8 cellular contexts compared by ENCODE assay signal in the genomic region with DNA sequence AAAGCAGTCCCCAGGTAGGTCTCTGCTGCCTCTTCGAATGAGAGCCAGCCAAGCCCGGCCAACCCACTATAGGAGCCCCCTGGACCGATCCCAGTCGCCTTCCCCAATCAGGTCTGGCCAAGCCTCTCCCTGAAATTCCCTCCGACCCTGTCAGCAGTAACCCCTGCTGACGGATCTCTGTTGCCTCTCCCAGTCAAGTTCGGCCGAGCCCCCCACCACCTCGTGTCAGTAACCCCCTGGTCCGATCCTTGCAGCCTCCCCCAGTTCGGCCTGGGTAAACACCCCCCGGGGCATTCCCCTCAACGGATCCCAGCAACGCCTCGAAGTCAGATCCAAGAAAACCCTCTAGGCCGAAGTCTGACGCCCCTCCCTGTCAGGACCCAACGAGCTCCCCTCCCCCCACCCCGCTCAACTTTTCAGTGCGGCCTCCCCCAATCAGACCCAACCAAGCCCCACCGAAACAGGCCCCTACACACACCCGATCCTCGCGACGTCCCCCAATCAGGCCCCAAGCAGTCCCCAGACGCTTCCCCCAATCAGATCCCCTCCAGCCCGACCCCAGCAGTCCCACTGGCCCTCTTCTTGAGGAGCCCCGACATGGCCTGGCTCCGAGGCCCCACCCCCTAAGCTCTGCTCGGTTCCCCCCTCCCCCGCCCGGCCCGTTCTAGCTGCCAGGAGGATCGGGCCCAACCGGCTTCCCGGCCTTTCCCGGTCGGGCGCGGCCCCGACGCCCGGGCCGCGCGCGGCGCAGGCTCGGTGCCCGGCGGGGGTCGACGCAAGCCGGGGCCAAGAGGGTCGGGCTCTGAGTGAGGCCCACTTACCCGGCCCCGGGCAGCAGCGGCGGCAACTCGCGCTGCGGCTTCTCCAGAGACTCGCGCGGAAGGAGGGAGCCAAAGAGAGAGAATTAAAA. TPM values are rescaled to one million over a fixed set of nuclear protein-coding genes. Genes with fewer than 3 reads are reported as not detected.
DNase-seq lines count a peak whose midpoint lies in the region; ATAC-seq and TF ChIP-seq lines count a peak whose summit lies in the region.

No MANE protein-coding gene starts in this region.

- ATAC-seq in HG02759 (IDR thresholded peaks at IDR 0.05; ENCODE audit: unreplicated experiment): peak; percentile 20

- no peak for TF ChIP-seq CTCF in epithelial cell of esophagus (IDR thresholded peaks at IDR 0.05; ENCODE audit: insufficient read depth, low read depth, low read length, missing control alignments)

- DNase-seq in DMS53 (lab: John Stamatoyannopoulos, UW) (peak; percentile 74), DMS53 treated with DMSO at 0.1 percent for 48 hours (lab: John Stamatoyannopoulos, UW; ENCODE audit: unreplicated experiment) (no peak), NCI-H2171 treated with DMSO at 0.1 percent for 48 hours (lab: John Stamatoyannopoulos, UW) (peak; percentile 46), epithelial cell of esophagus (ENCODE audit: low read depth) (peak; percentile 63), mucosa of gallbladder (ENCODE audit: low spot score) (peak; percentile 31), substantia nigra (lab: John Stamatoyannopoulos, UW) (peak in 43 of 49 donors; percentile 3 to 78 (median 56))
- DNase-seq in activated CD8-positive, alpha-beta memory T cell treated with anti-CD3 and anti-CD28 coated beads, Interleukin-2, amount 50 U/mL, for 4 hours: peak; percentile 52

- peak overlapping the region; percentile 99 for H3K4me3 ChIP-seq in epithelial cell of esophagus (ENCODE audit: low read length)

- peak overlapping the region; percentile 91 for H3K27ac ChIP-seq in substantia nigra (ENCODE audit: low read depth, low read length, poor library complexity, severe bottlenecking)

RNA-seq across cellular contexts. Expression of a gene that starts 1.8 kb away (rescaled TPM):
- total RNA-seq in mucosa of gallbladder: 65.5 TPM

RNA-seq across cellular contexts. Expression of a gene that starts 12.6 kb away (rescaled TPM):
- total RNA-seq in mucosa of gallbladder: 172 TPM

RNA-seq across cellular contexts. Expression of a gene that starts 15.4 kb away (rescaled TPM):
- total RNA-seq in mucosa of gallbladder: 64.8 TPM

RNA-seq across cellular contexts. Expression of a gene that starts 25.5 kb away (rescaled TPM):
- total RNA-seq in mucosa of gallbladder: 8.9 TPM

RNA-seq across cellular contexts. Expression of a gene that starts 29.7 kb away (rescaled TPM):
- total RNA-seq in mucosa of gallbladder: not detected
